ENCODE assay signal across 18 cellular contexts in the genomic region with DNA sequence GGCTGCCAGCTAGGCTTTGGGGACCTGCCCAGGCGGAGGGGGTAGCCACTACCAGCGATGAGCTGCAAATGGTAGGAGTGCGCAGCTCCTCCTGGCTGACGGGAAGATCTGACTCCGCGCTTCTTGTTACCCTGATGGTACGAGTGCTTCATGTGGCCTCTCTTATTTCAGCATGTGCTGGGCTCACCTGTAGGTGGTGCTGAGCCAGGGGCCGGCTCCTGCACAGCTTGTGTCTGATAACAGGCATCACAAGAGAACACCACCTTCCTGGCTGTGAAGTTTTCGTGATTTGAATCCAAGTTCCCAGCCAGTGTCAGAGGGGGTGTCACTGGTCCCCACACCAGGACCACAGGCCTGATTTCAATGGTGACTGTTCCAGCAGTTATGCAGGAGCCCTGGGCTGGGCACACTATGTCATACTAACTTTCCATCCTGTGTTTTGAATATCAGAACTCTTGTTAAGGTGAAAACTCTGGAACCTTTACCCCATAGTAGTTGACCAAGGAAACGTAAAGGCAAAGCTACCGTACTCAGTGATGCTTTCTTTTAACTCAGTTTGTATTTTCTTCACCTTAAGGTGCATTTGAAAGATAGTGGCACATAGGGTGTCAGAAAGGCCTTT.
DNase-seq lines count a peak whose midpoint lies in the region; ATAC-seq and TF ChIP-seq lines count a peak whose summit lies in the region.
"Had no signal": no experiment of that assay in that cellular context is flagged by ENCODE, and none has a peak within 500 bp of the region (broad histone marks: within the 10 kb centered on the region; RNA-seq: fewer than 3 reads in every experiment).

No MANE protein-coding gene starts in this region.

- ATAC-seq in GM19035 (IDR thresholded peaks at IDR 0.05; ENCODE audit: unreplicated experiment) (peak; percentile 12), HG02852 (IDR thresholded peaks at IDR 0.05; ENCODE audit: unreplicated experiment) (peak; percentile 4)

- no peaks in the 10 kb centered on the region; a peak in 1 of 22 replicates for H3K27me3 ChIP-seq in BLaER1 treated with 17β-estradiol and CSF1 and Interleukin-3, amounts not matched to agents 10 nM and 100 nM
- no peaks in the 10 kb centered on the region for H3K27me3 ChIP-seq in WERI-Rb-1 (ENCODE audit: insufficient read depth, low read depth, severe bottlenecking)
- H3K27me3 ChIP-seq: colonic mucosa, pancreas, upper lobe of left lung had no signal

- DNase-seq in WERI-Rb-1: no peak
- DNase-seq in middle frontal gyrus (ENCODE audit: extremely low spot score, low spot score): no peak
- DNase-seq in NCI-H2227 treated with DMSO at 0.1 percent for 48 hours (lab: John Stamatoyannopoulos, UW): no peak
- no peak for DNase-seq in NCI-H1436 (lab: John Stamatoyannopoulos, UW)
- DNase-seq in NCI-H774 (lab: John Stamatoyannopoulos, UW): no peak
- DNase-seq: DMS 273 treated with DMSO at 0.1 percent for 48 hours; NCI-H446 treated with DMSO at 0.1 percent for 48 hours; pancreas; SIG-M5; stimulated activated CD4-positive, alpha-beta T cell treated with anti-CD3 and anti-CD28 coated beads, Interleukin-15, amount 100 ng/mL, for 24 hours; stimulated activated CD8-positive, alpha-beta memory T cell treated with anti-CD3 and anti-CD28 coated beads, Interleukin-4, amount 100 ng/mL, for 48 hours had no signal

- peaks cover 72 to 99% (median 88%) of the 10 kb centered on the region in 10 experiments for H3K4me1 ChIP-seq in BLaER1 treated with 17β-estradiol and CSF1 and Interleukin-3, amounts not matched to agents 10 nM and 100 nM
- H3K4me1 ChIP-seq: colonic mucosa, HAP-1 had no signal

- peak overlapping the region in 1 of 10 experiments; percentile 21; a peak in 1 of 20 replicates for H3K4me3 ChIP-seq in BLaER1 treated with 17β-estradiol and CSF1 and Interleukin-3, amounts not matched to agents 10 nM and 100 nM
- H3K4me3 ChIP-seq in WERI-Rb-1 (ENCODE audit: low read depth, low read length): no peak overlapping the region
- H3K4me3 ChIP-seq: colonic mucosa, HAP-1, pancreas, upper lobe of left lung had no signal

- no peaks in the 10 kb centered on the region for H4K20me1 ChIP-seq in BLaER1 treated with 17β-estradiol and CSF1 and Interleukin-3, amounts not matched to agents 10 nM and 100 nM

- peak overlapping the region in 5 of 11 experiments; percentile 16 to 61 (median 56); a peak in 3 of 22 replicates for H3K9ac ChIP-seq in BLaER1 treated with 17β-estradiol and CSF1 and Interleukin-3, amounts not matched to agents 10 nM and 100 nM

- H3K9me3 ChIP-seq in BLaER1 treated with 17β-estradiol and CSF1 and Interleukin-3, amounts not matched to agents 10 nM and 100 nM (replicated peaks in 1 of 11): 0 out of 22 replicates have a peak, but pooled peaks cover 0 to 5% (median 0%) of the 10 kb centered on the region in 11 experiments
- H3K9me3 ChIP-seq in WERI-Rb-1 (ENCODE audit: severe bottlenecking): no peaks in the 10 kb centered on the region
- H3K9me3 ChIP-seq: colonic mucosa, HAP-1, pancreas, upper lobe of left lung had no signal

- peaks cover 0 to 3% (median 0%) of the 10 kb centered on the region in 11 experiments; a peak in 3 of 22 replicates for H3K36me3 ChIP-seq in BLaER1 treated with 17β-estradiol and CSF1 and Interleukin-3, amounts not matched to agents 10 nM and 100 nM
- H3K36me3 ChIP-seq in WERI-Rb-1: peaks cover 5% of the 10 kb centered on the region; the same call in 1 of the 2 replicates
- H3K36me3 ChIP-seq: colonic mucosa, HAP-1 had no signal

- H3K27ac ChIP-seq in BLaER1 treated with 17β-estradiol and CSF1 and Interleukin-3, amounts not matched to agents 10 nM and 100 nM: peak overlapping the region in 9 of 11 experiments; percentile 10 to 75 (median 60); a peak in 17 of 22 replicates
- H3K27ac ChIP-seq in WERI-Rb-1: no peak overlapping the region
- H3K27ac ChIP-seq: colonic mucosa, HL-60, pancreas, upper lobe of left lung had no signal

- peak overlapping the region; percentile 76 to 98 (median 87) for H3K4me2 ChIP-seq in BLaER1 treated with 17β-estradiol and CSF1 and Interleukin-3, amounts not matched to agents 10 nM and 100 nM

- 0 out of 2 replicates have a peak, but pooled peaks have one; percentile 6 for TF ChIP-seq CTCF in WERI-Rb-1 (IDR thresholded peaks at IDR 0.05; ENCODE audit: low read depth, low read length)
